7 cellular contexts compared by ENCODE assay signal in the genomic region with DNA sequence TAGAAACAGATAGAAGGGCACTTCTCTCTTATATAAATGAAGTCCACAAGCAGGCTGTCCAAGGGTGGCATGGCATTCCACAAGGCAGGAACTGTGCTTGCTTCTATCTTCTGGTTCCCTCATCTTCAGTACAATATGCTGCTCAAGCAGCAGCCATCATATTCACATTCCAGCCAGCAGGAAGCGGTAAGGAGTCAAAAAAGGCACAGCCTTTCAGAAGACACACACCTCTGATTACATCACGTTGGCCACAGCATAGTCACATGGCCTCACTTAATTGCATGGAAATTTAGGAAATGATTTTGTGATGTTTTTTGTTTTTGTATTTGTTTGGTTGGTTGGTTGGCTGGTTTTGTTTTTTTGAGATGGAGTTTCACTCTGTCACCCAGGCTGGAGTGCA. TPM values are rescaled to one million over a fixed set of nuclear protein-coding genes. Genes with fewer than 3 reads are reported as not detected.
DNase-seq lines count a peak whose midpoint lies in the region; ATAC-seq, FAIRE-seq and TF ChIP-seq lines count a peak whose summit lies in the region.
"Had no signal": no experiment of that assay in that cellular context is flagged by ENCODE, and none has a peak within 500 bp of the region (broad histone marks: within the 10 kb centered on the region; RNA-seq: fewer than 3 reads in every experiment).

No MANE protein-coding gene starts in this region.

- in situ Hi-C loops in ACHN (cut with HindIII; ENCODE audit: low pct_ligation_motif_present, low pct_unique_long_range_greater_than_20kb, low sequenced_read_pairs) = no loop called here
- in situ Hi-C loops in transverse colon (cut with MboI; ENCODE audit: low pct_ligation_motif_present in 1 of 4, low pct_unique_long_range_greater_than_20kb in 1 of 4, low sequenced_read_pairs in 3 of 4) = no loop called here

- FAIRE-seq in endothelial cell of umbilical vein (lab: Jason Lieb, UNC) (no peak), pancreas (lab: Jason Lieb, UNC) (no peak)

- TF ChIP-seq EP300 in Ishikawa (IDR thresholded peaks at IDR 0.05; ENCODE audit: borderline replicate concordance) (no peak), transverse colon (IDR thresholded peaks at IDR 0.05; ENCODE audit: low read depth) (no peak)

- H3K9me1 ChIP-seq in endothelial cell of umbilical vein (replicated peaks; ENCODE audit: control insufficient read depth, extremely low read depth, insufficient read depth, low read length) = no peaks in the 10 kb centered on the region

- no peak overlapping the region for H3K27ac ChIP-seq in endothelial cell of umbilical vein (ENCODE audit: insufficient read depth, low read depth, low read length)
- no peak overlapping the region for H3K27ac ChIP-seq in pancreas
- no peak overlapping the region for H3K27ac ChIP-seq in transverse colon

- ATAC-seq in pancreas = no peak

- BruUV-seq in endothelial cell of umbilical vein (replicated peaks; lab: Mats Ljungman, UMichigan) = no TSS peak

- CTCF ChIA-PET in endothelial cell of umbilical vein (lab: Charles Lee) = interaction anchor here (1.0 kb wide), 1 partner anchor 9 kb away, joined by 7 read pairs; no protein-coding TSS in a partner anchor

- no peaks in the 10 kb centered on the region for H3K9me3 ChIP-seq in endothelial cell of umbilical vein (replicated peaks; ENCODE audit: control insufficient read depth, insufficient read depth, low read length)
- H3K9me3 ChIP-seq in pancreas = no peaks in the 10 kb centered on the region
- H3K9me3 ChIP-seq in transverse colon = no peaks in the 10 kb centered on the region

- DNase-seq in ACHN (peak; percentile 31), endothelial cell of umbilical vein (ENCODE audit: low read depth, low spot score) (no peak), pancreas (no peak), SKM-1 (lab: John Stamatoyannopoulos, UW; ENCODE audit: unreplicated experiment) (no peak), transverse colon (no peak)
- DNase-seq: hippocampal formation had no signal

- dilution Hi-C loops in endothelial cell of umbilical vein (cut with MboI; ENCODE audit: extremely low pct_ligation_motif_present, low sequenced_read_pairs) = no loop called here

- intact Hi-C loops in endothelial cell of umbilical vein (cut with micrococcal nuclease) = no loop called here
- intact Hi-C loops in pancreas (cut with DNase I) = no loop called here
- intact Hi-C loops in transverse colon (cut with DNase I; ENCODE audit: low total_unique reads) = no loop called here

- H3K36me3 ChIP-seq in endothelial cell of umbilical vein (ENCODE audit: control insufficient read depth in 2 of 2, extremely low read depth in 1 of 2, insufficient read depth in 2 of 2, low read length in 2 of 2) = no peaks in the 10 kb centered on the region
- H3K36me3 ChIP-seq in pancreas = no peaks in the 10 kb centered on the region
- no peaks in the 10 kb centered on the region for H3K36me3 ChIP-seq in transverse colon

- no peak overlapping the region for H2AFZ ChIP-seq in endothelial cell of umbilical vein (ENCODE audit: low read depth, low read length)

- no peak for TF ChIP-seq RAD21 in Ishikawa (IDR thresholded peaks at IDR 0.05; ENCODE audit: low read depth)

- H3K9ac ChIP-seq in endothelial cell of umbilical vein (replicated peaks; ENCODE audit: extremely low read depth, insufficient read depth, low read length) = no peak overlapping the region

- H3K4me3 ChIP-seq in endothelial cell of umbilical vein (replicated peaks in 1 of 3; ENCODE audit: insufficient read depth in 1 of 3, low read depth in 1 of 3, low read length in 3 of 3) (no peak overlapping the region), pancreas (no peak overlapping the region), transverse colon (no peak overlapping the region)

- H3K27me3 ChIP-seq in endothelial cell of umbilical vein (ENCODE audit: control insufficient read depth in 2 of 2, insufficient read depth in 2 of 2, low read length in 2 of 2) (peaks cover 12 to 24% of the 10 kb centered on the region in 2 experiments), pancreas (no peaks in the 10 kb centered on the region), transverse colon (no peaks in the 10 kb centered on the region)

- H3K4me1 ChIP-seq in endothelial cell of umbilical vein (ENCODE audit: control insufficient read depth, extremely low read depth, insufficient read depth, low read length) = no peaks in the 10 kb centered on the region
- H3K4me1 ChIP-seq in pancreas = no peaks in the 10 kb centered on the region
- H3K4me1 ChIP-seq in transverse colon = peaks cover 0 to 8% (median 0%) of the 10 kb centered on the region in 4 donors

- POLR2A ChIA-PET in endothelial cell of umbilical vein (lab: Charles Lee) = no interaction called here

- WGBS in pancreas, 2 donors = 40 to 43% methylated on average over 2 of the region's 2 CpGs
- 56 to 58% methylated on average over 2 of the region's 2 CpGs for WGBS in transverse colon (ENCODE audit: low coverage in 1 of 2), 2 donors

- TF ChIP-seq POLR2A in endothelial cell of umbilical vein (IDR thresholded peaks at IDR 0.05; ENCODE audit: low read depth, low read length) = no peak
- no peak for TF ChIP-seq POLR2A in transverse colon (IDR thresholded peaks at IDR 0.05)

- no peaks in the 10 kb centered on the region for H3K79me2 ChIP-seq in endothelial cell of umbilical vein (ENCODE audit: control insufficient read depth, insufficient read depth, low read length)

- H3K4me2 ChIP-seq in endothelial cell of umbilical vein (ENCODE audit: insufficient read depth, low read length) = no peak overlapping the region

- no peaks in the 10 kb centered on the region for H4K20me1 ChIP-seq in endothelial cell of umbilical vein (replicated peaks; ENCODE audit: control insufficient read depth, extremely low read depth, insufficient read depth, low read length)

- peak; percentile 9 to 11 for TF ChIP-seq CTCF in endothelial cell of umbilical vein (IDR thresholded peaks at IDR 0.05; ENCODE audit: extremely low read depth in 1 of 2, insufficient read depth in 1 of 2, low read depth in 1 of 2, low read length in 2 of 2)
- TF ChIP-seq CTCF in pancreas (IDR thresholded peaks at IDR 0.05) = no peak
- TF ChIP-seq CTCF in transverse colon (IDR thresholded peaks at IDR 0.05) = no peak

TF ChIP-seq in endothelial cell of umbilical vein, 7 proteins besides CTCF, POLR2A, EP300 and RAD21 (continues in another document):
- TF ChIP-seq POLR2AphosphoS5 (IDR thresholded peaks at IDR 0.05; ENCODE audit: insufficient read depth, low read depth, low read length) (no peak), MAX (IDR thresholded peaks at IDR 0.05; ENCODE audit: insufficient read depth, insufficient read length) (no peak), JUN (IDR thresholded peaks at IDR 0.05; ENCODE audit: borderline replicate concordance, insufficient read depth, insufficient read length, low read depth) (no peak)

RNA-seq across cellular contexts. Expression of gene REM1, which starts 19.0 kb away (rescaled TPM):
- total RNA-seq in endothelial cell of umbilical vein (not detected in 2 replicates), pancreas (under 1 TPM in 5 of 6 donors, not detected in 1; 0.14 to 0.56 (median 0.26) TPM), transverse colon (1 to 10 TPM in 2 of 4 donors, under 1 TPM in 1, not detected in 1; 0.80 to 1.8 (median 1.3) TPM)
- polyA plus RNA-seq in endothelial cell of umbilical vein (0.14 and 0.19 TPM in 2 replicates), pancreas (1 to 10 TPM in 1 of 2 donors, under 1 TPM in 1; 0.87 to 1.7 TPM)
- 0.09 and 0.18 TPM in 2 replicates for polyA plus RNA-seq in endothelial cell of umbilical vein (2011; cell fraction: cytosol; rRNA removed)
- polyA plus RNA-seq in endothelial cell of umbilical vein (2011; cell fraction: nucleus; rRNA removed) = 0.10 TPM in 1 of 2 replicates, not detected in the other
- 0.20 and 0.87 TPM in 2 replicates for polyA plus RNA-seq in endothelial cell of umbilical vein (2012)
- 0.15 TPM in 1 of 2 replicates, not detected in the other for polyA minus RNA-seq in endothelial cell of umbilical vein
- not detected for polyA minus RNA-seq in endothelial cell of umbilical vein (2011; cell fraction: cytosol; rRNA and poly(A)+ RNA removed)
- polyA minus RNA-seq in endothelial cell of umbilical vein (2011; cell fraction: nucleus; rRNA and poly(A)+ RNA removed) = not detected in 2 replicates

RNA-seq across cellular contexts. Expression of gene DEFB124, which starts 19.2 kb away (rescaled TPM):
- not detected in 2 replicates for total RNA-seq in endothelial cell of umbilical vein
- not detected in 2 replicates for polyA plus RNA-seq in endothelial cell of umbilical vein
- not detected in 2 replicates for polyA plus RNA-seq in endothelial cell of umbilical vein (2011; cell fraction: cytosol; rRNA removed)
- not detected in 2 replicates for polyA plus RNA-seq in endothelial cell of umbilical vein (2011; cell fraction: nucleus; rRNA removed)
- not detected in 2 replicates for polyA plus RNA-seq in endothelial cell of umbilical vein (2012)
- polyA minus RNA-seq in endothelial cell of umbilical vein = not detected in 2 replicates
- not detected for polyA minus RNA-seq in endothelial cell of umbilical vein (2011; cell fraction: cytosol; rRNA and poly(A)+ RNA removed)
- polyA minus RNA-seq in endothelial cell of umbilical vein (2011; cell fraction: nucleus; rRNA and poly(A)+ RNA removed) = not detected in 2 replicates
- total RNA-seq in pancreas = under 1 TPM in 1 of 6 donors, not detected in 5; 0.32 TPM
- polyA plus RNA-seq in pancreas = not detected
- not detected for total RNA-seq in transverse colon

RNA-seq across cellular contexts. Expression of gene HM13, which starts 20.1 kb away (rescaled TPM):
- 188 and 211 TPM in 2 replicates for total RNA-seq in endothelial cell of umbilical vein
- polyA plus RNA-seq in endothelial cell of umbilical vein = 218 and 265 TPM in 2 replicates
- 168 and 180 TPM in 2 replicates for polyA plus RNA-seq in endothelial cell of umbilical vein (2011; cell fraction: cytosol; rRNA removed)
- 144 and 177 TPM in 2 replicates for polyA plus RNA-seq in endothelial cell of umbilical vein (2011; cell fraction: nucleus; rRNA removed)
- 174 and 184 TPM in 2 replicates for polyA plus RNA-seq in endothelial cell of umbilical vein (2012)
- 183 and 206 TPM in 2 replicates for polyA minus RNA-seq in endothelial cell of umbilical vein
- 141 TPM for polyA minus RNA-seq in endothelial cell of umbilical vein (2011; cell fraction: cytosol; rRNA and poly(A)+ RNA removed)
- polyA minus RNA-seq in endothelial cell of umbilical vein (2011; cell fraction: nucleus; rRNA and poly(A)+ RNA removed) = 126 and 153 TPM in 2 replicates
- 100 to 1,000 TPM; 139 to 237 (median 184) TPM for total RNA-seq in pancreas
- polyA plus RNA-seq in pancreas = 100 to 1,000 TPM; 178 to 286 TPM
- 10 to 100 TPM; 38.4 to 86.0 (median 63.4) TPM for total RNA-seq in transverse colon

RNA-seq across cellular contexts. Expression of gene DEFB123, which starts 53.7 kb away (rescaled TPM):
- total RNA-seq in endothelial cell of umbilical vein (not detected in 2 replicates), pancreas (not detected), transverse colon (not detected)
- polyA plus RNA-seq in endothelial cell of umbilical vein (not detected in 2 replicates), pancreas (not detected)
- not detected in 2 replicates for polyA plus RNA-seq in endothelial cell of umbilical vein (2011; cell fraction: cytosol; rRNA removed)
- polyA plus RNA-seq in endothelial cell of umbilical vein (2011; cell fraction: nucleus; rRNA removed) = not detected in 2 replicates
- not detected in 2 replicates for polyA plus RNA-seq in endothelial cell of umbilical vein (2012)
- not detected in 2 replicates for polyA minus RNA-seq in endothelial cell of umbilical vein
- not detected for polyA minus RNA-seq in endothelial cell of umbilical vein (2011; cell fraction: cytosol; rRNA and poly(A)+ RNA removed)
- polyA minus RNA-seq in endothelial cell of umbilical vein (2011; cell fraction: nucleus; rRNA and poly(A)+ RNA removed) = not detected in 2 replicates

Comparison
In these comparisons a context has a peak if more than half of its experiments do, and no peak if none do; other contexts are left out.
1. CTCF ChIP-seq: peak in endothelial cell of umbilical vein (2 of 2); none in pancreas (0 of 4) and transverse colon (0 of 5).